Comparison of ENCODE assay signal across 16 cellular contexts in genomic region chr15:90044916-90045371, GRCh38.
DNase-seq lines count a peak whose midpoint lies in the region; ATAC-seq and TF ChIP-seq lines count a peak whose summit lies in the region.
"Had no signal": no experiment of that assay in that cellular context is flagged by ENCODE, and none has a peak within 500 bp of the region (broad histone marks: within the 10 kb centered on the region; RNA-seq: fewer than 3 reads in every experiment).

No MANE protein-coding gene starts in this region.

- TF ChIP-seq CTCF in VCaP (conservative IDR thresholded peaks at IDR 0.05), result no peak

- CTCF ChIA-PET in activated naive CD4-positive, alpha-beta T cell treated with anti-CD3 and anti-CD28 coated beads, Interleukin-2, amount 10 ng/mL, durations not matched to agents 7 days and 5 days (lab: Charles Lee), result interaction anchor here (0.6 kb wide), 1 partner anchor 8 kb away, joined by 3 read pairs; no protein-coding TSS in a partner anchor

- ATAC-seq in stimulated activated effector memory CD8-positive, alpha-beta T cell treated with anti-CD3 and anti-CD28 coated beads, Interleukin-12 subunit alpha, Interleukin-12 subunit beta, amount 100 ng/mL, for 72 hours, result no peak
- ATAC-seq: activated CD8-positive, alpha-beta T cell treated with anti-CD3 and anti-CD28 coated beads, Interleukin-2, amount 10 ng/mL, durations not matched to agents 7 days and 5 days; activated T-cell treated with anti-CD3 and anti-CD28 coated beads, Interleukin-2, amount 50 U/mL, for 72 hours had no signal

- no peak for DNase-seq in activated naive CD4-positive, alpha-beta T cell treated with anti-CD3 and anti-CD28 coated beads, Interleukin-2, amount 10 ng/mL, durations not matched to agents 7 days and 5 days
- peak; percentile 25 for DNase-seq in glomerular visceral epithelial cell (ENCODE audit: extremely low spot score)
- DNase-seq in stimulated activated effector memory CD8-positive, alpha-beta T cell treated with anti-CD3 and anti-CD28 coated beads, Interleukin-12 subunit alpha, Interleukin-12 subunit beta, amount 100 ng/mL, for 72 hours (ENCODE audit: low spot score in 2 of 2), result no peak
- no peak for DNase-seq in NCI-H1105 (lab: John Stamatoyannopoulos, UW)
- no peak for DNase-seq in activated CD4-positive, alpha-beta T cell treated with anti-CD3 and anti-CD28 coated beads for 4 hours
- DNase-seq in NCI-H774 (lab: John Stamatoyannopoulos, UW), result no peak
- DNase-seq: activated CD8-positive, alpha-beta T cell treated with anti-CD3 and anti-CD28 coated beads, Interleukin-2, amount 10 ng/mL, durations not matched to agents 7 days and 5 days; activated T-cell treated with anti-CD3 and anti-CD28 coated beads, Interleukin-2, amount 50 U/mL, for 72 hours; amniotic stem cell; islet precursor cell; NCI-H1436; retina; stimulated activated CD4-positive, alpha-beta T cell treated with anti-CD3 and anti-CD28 coated beads, Interleukin-12 subunit alpha, Interleukin-12 subunit beta, amount 100 ng/mL, for 4 hours had no signal

- no peaks in the 10 kb centered on the region for H3K9me3 Mint-ChIP-seq in activated naive CD4-positive, alpha-beta T cell treated with anti-CD3 and anti-CD28 coated beads, Interleukin-2, amount 50 U/mL, for 24 hours
- H3K9me3 Mint-ChIP-seq in activated naive CD4-positive, alpha-beta T cell treated with anti-CD3 and anti-CD28 coated beads, Interleukin-2, amount 10 ng/mL, durations not matched to agents 7 days and 5 days, result no peaks in the 10 kb centered on the region
- H3K9me3 Mint-ChIP-seq in stimulated activated effector memory CD8-positive, alpha-beta T cell treated with anti-CD3 and anti-CD28 coated beads, Interleukin-12 subunit alpha, Interleukin-12 subunit beta, amount 100 ng/mL, for 72 hours, result no peaks in the 10 kb centered on the region
- H3K9me3 Mint-ChIP-seq: activated T-cell treated with anti-CD3 and anti-CD28 coated beads, Interleukin-2, amount 50 U/mL, for 72 hours had no signal

- H3K4me3 Mint-ChIP-seq in activated naive CD4-positive, alpha-beta T cell treated with anti-CD3 and anti-CD28 coated beads, Interleukin-2, amount 50 U/mL, for 24 hours, result no peak overlapping the region
- H3K4me3 Mint-ChIP-seq in activated naive CD4-positive, alpha-beta T cell treated with anti-CD3 and anti-CD28 coated beads, Interleukin-2, amount 10 ng/mL, durations not matched to agents 7 days and 5 days, result no peak overlapping the region
- no peak overlapping the region for H3K4me3 Mint-ChIP-seq in stimulated activated effector memory CD8-positive, alpha-beta T cell treated with anti-CD3 and anti-CD28 coated beads, Interleukin-12 subunit alpha, Interleukin-12 subunit beta, amount 100 ng/mL, for 72 hours
- H3K4me3 Mint-ChIP-seq: activated CD8-positive, alpha-beta T cell treated with anti-CD3 and anti-CD28 coated beads, Interleukin-2, amount 10 ng/mL, durations not matched to agents 7 days and 5 days; activated T-cell treated with anti-CD3 and anti-CD28 coated beads, Interleukin-2, amount 50 U/mL, for 72 hours had no signal

- H3K27ac ChIP-seq in VCaP, result peak overlapping the region; percentile 96; the same call in 1 of the 2 replicates
- H3K27ac ChIP-seq: hepatocyte had no signal

- peaks cover 28% of the 10 kb centered on the region for H3K4me1 Mint-ChIP-seq in activated naive CD4-positive, alpha-beta T cell treated with anti-CD3 and anti-CD28 coated beads, Interleukin-2, amount 50 U/mL, for 24 hours
- H3K4me1 Mint-ChIP-seq in activated naive CD4-positive, alpha-beta T cell treated with anti-CD3 and anti-CD28 coated beads, Interleukin-2, amount 10 ng/mL, durations not matched to agents 7 days and 5 days, result peaks cover 6% of the 10 kb centered on the region
- H3K4me1 Mint-ChIP-seq in stimulated activated effector memory CD8-positive, alpha-beta T cell treated with anti-CD3 and anti-CD28 coated beads, Interleukin-12 subunit alpha, Interleukin-12 subunit beta, amount 100 ng/mL, for 72 hours, result peaks cover 26% of the 10 kb centered on the region

- no peaks in the 10 kb centered on the region for H3K27me3 Mint-ChIP-seq in activated naive CD4-positive, alpha-beta T cell treated with anti-CD3 and anti-CD28 coated beads, Interleukin-2, amount 50 U/mL, for 24 hours
- H3K27me3 Mint-ChIP-seq in activated naive CD4-positive, alpha-beta T cell treated with anti-CD3 and anti-CD28 coated beads, Interleukin-2, amount 10 ng/mL, durations not matched to agents 7 days and 5 days, result no peaks in the 10 kb centered on the region

- peaks cover 1% of the 10 kb centered on the region for H3K36me3 Mint-ChIP-seq in activated naive CD4-positive, alpha-beta T cell treated with anti-CD3 and anti-CD28 coated beads, Interleukin-2, amount 50 U/mL, for 24 hours
- no peaks in the 10 kb centered on the region for H3K36me3 Mint-ChIP-seq in activated naive CD4-positive, alpha-beta T cell treated with anti-CD3 and anti-CD28 coated beads, Interleukin-2, amount 10 ng/mL, durations not matched to agents 7 days and 5 days
- no peaks in the 10 kb centered on the region for H3K36me3 Mint-ChIP-seq in stimulated activated effector memory CD8-positive, alpha-beta T cell treated with anti-CD3 and anti-CD28 coated beads, Interleukin-12 subunit alpha, Interleukin-12 subunit beta, amount 100 ng/mL, for 72 hours

- H3K27ac Mint-ChIP-seq in activated naive CD4-positive, alpha-beta T cell treated with anti-CD3 and anti-CD28 coated beads, Interleukin-2, amount 50 U/mL, for 24 hours, result peak overlapping the region; percentile 46
- no peak overlapping the region for H3K27ac Mint-ChIP-seq in activated naive CD4-positive, alpha-beta T cell treated with anti-CD3 and anti-CD28 coated beads, Interleukin-2, amount 10 ng/mL, durations not matched to agents 7 days and 5 days
- peak overlapping the region; percentile 88 for H3K27ac Mint-ChIP-seq in stimulated activated effector memory CD8-positive, alpha-beta T cell treated with anti-CD3 and anti-CD28 coated beads, Interleukin-12 subunit alpha, Interleukin-12 subunit beta, amount 100 ng/mL, for 72 hours
- H3K27ac Mint-ChIP-seq: activated CD8-positive, alpha-beta T cell treated with anti-CD3 and anti-CD28 coated beads, Interleukin-2, amount 10 ng/mL, durations not matched to agents 7 days and 5 days; activated T-cell treated with anti-CD3 and anti-CD28 coated beads, Interleukin-2, amount 50 U/mL, for 72 hours had no signal
